In genomic region chr19:4061683-4062575, GRCh38 we compare ENCODE assay signal across 7 cellular contexts. TPM values are rescaled to one million over a fixed set of nuclear protein-coding genes. Genes with fewer than 3 reads are reported as not detected.
DNase-seq lines count a peak whose midpoint lies in the region; ATAC-seq and TF ChIP-seq lines count a peak whose summit lies in the region.

No MANE protein-coding gene starts in this region.

- peaks cover 9% of the 10 kb centered on the region for H3K36me3 Mint-ChIP-seq in activated T-helper 1 cell treated with anti-CD3 and anti-CD28 coated beads, Interleukin-12 subunit alpha, Interleukin-12 subunit beta, Interleukin-2, Interleukin-4 antibody, amounts not matched to agents 30 ng/mL and 10 ng/mL and 1 ng/mL, durations not matched to agents 14 hours and 24 hours and 36 hours (ENCODE audit: low read depth)
- H3K36me3 Mint-ChIP-seq in immature natural killer cell = peaks cover 0 to 3% (median 0%) of the 10 kb centered on the region in 3 donors

- H3K9ac ChIP-seq in subcutaneous abdominal adipose tissue (ENCODE audit: low read length in 5 of 5) = peak overlapping the region; percentile 44 to 91 (median 78)

- H3K9me3 Mint-ChIP-seq in activated T-helper 1 cell treated with anti-CD3 and anti-CD28 coated beads, Interleukin-12 subunit alpha, Interleukin-12 subunit beta, Interleukin-2, Interleukin-4 antibody, amounts not matched to agents 30 ng/mL and 10 ng/mL and 1 ng/mL, durations not matched to agents 14 hours and 24 hours and 36 hours = no peaks in the 10 kb centered on the region
- H3K9me3 Mint-ChIP-seq in immature natural killer cell = no peaks in the 10 kb centered on the region

- intact Hi-C loops in activated T-helper 1 cell treated with anti-CD3 and anti-CD28 coated beads, Interleukin-12 subunit alpha, Interleukin-12 subunit beta, Interleukin-2, Interleukin-4 antibody, amounts not matched to agents 30 ng/mL and 10 ng/mL and 1 ng/mL, durations not matched to agents 14 hours and 24 hours and 36 hours (cut with micrococcal nuclease) = no loop called here

- no peaks in the 10 kb centered on the region for H3K9me3 ChIP-seq in subcutaneous abdominal adipose tissue (ENCODE audit: control insufficient read depth in 5 of 5, low read length in 5 of 5)

- H3K4me3 ChIP-seq in HFF-Myc (replicated peaks; ENCODE audit: low read depth, low read length) (peak overlapping the region; percentile 93), subcutaneous abdominal adipose tissue (ENCODE audit: low read depth in 1 of 5, low read length in 5 of 5) (peak overlapping the region; percentile 26 to 75 (median 50))

- H3K36me3 ChIP-seq in subcutaneous abdominal adipose tissue (ENCODE audit: control insufficient read depth in 5 of 5, insufficient read depth in 5 of 5, low read length in 5 of 5) = peaks cover 0 to 9% (median 6%) of the 10 kb centered on the region in 5 donors

- no peak for ATAC-seq in GM19023 (IDR thresholded peaks at IDR 0.05; ENCODE audit: unreplicated experiment)

- peak overlapping the region; percentile 98 for H3K27ac ChIP-seq in subcutaneous abdominal adipose tissue (ENCODE audit: low read depth, low read length)

- no peaks in the 10 kb centered on the region for H3K27me3 ChIP-seq in subcutaneous abdominal adipose tissue (ENCODE audit: control insufficient read depth in 5 of 5, insufficient read depth in 4 of 5, low read length in 5 of 5)

- DNase-seq in HFF-Myc (ENCODE audit: extremely low read depth, low read depth) (no peak), immature natural killer cell (no peak), GOT3 (lab: John Stamatoyannopoulos, UW) (no peak), NCI-H1694 treated with DMSO at 0.1 percent for 48 hours (lab: John Stamatoyannopoulos, UW) (no peak)
- DNase-seq in activated T-helper 1 cell treated with anti-CD3 and anti-CD28 coated beads, Interleukin-12 subunit alpha, Interleukin-12 subunit beta, Interleukin-2, Interleukin-4 antibody, amounts not matched to agents 30 ng/mL and 10 ng/mL and 1 ng/mL, durations not matched to agents 14 hours and 24 hours and 36 hours (ENCODE audit: low spot score) = no peak

- peak overlapping the region; percentile 11 for H3K4me3 Mint-ChIP-seq in activated T-helper 1 cell treated with anti-CD3 and anti-CD28 coated beads, Interleukin-12 subunit alpha, Interleukin-12 subunit beta, Interleukin-2, Interleukin-4 antibody, amounts not matched to agents 30 ng/mL and 10 ng/mL and 1 ng/mL, durations not matched to agents 14 hours and 24 hours and 36 hours
- peak overlapping the region; percentile 7 to 91 (median 44) for H3K4me3 Mint-ChIP-seq in immature natural killer cell

- peaks cover 13 to 76% (median 72%) of the 10 kb centered on the region in 5 donors for H3K4me1 ChIP-seq in subcutaneous abdominal adipose tissue (ENCODE audit: control insufficient read depth in 5 of 5, insufficient read depth in 5 of 5, low read length in 5 of 5)

- H3K4me1 Mint-ChIP-seq in activated T-helper 1 cell treated with anti-CD3 and anti-CD28 coated beads, Interleukin-12 subunit alpha, Interleukin-12 subunit beta, Interleukin-2, Interleukin-4 antibody, amounts not matched to agents 30 ng/mL and 10 ng/mL and 1 ng/mL, durations not matched to agents 14 hours and 24 hours and 36 hours (ENCODE audit: low read depth) = no peaks in the 10 kb centered on the region
- peaks cover 28 to 53% of the 10 kb centered on the region in 2 donors for H3K4me1 Mint-ChIP-seq in immature natural killer cell

- H3K27ac Mint-ChIP-seq in activated T-helper 1 cell treated with anti-CD3 and anti-CD28 coated beads, Interleukin-12 subunit alpha, Interleukin-12 subunit beta, Interleukin-2, Interleukin-4 antibody, amounts not matched to agents 30 ng/mL and 10 ng/mL and 1 ng/mL, durations not matched to agents 14 hours and 24 hours and 36 hours = no peak overlapping the region
- peak overlapping the region in 4 of 6 donors; percentile 36 to 76 (median 64) for H3K27ac Mint-ChIP-seq in immature natural killer cell

- H3K27me3 Mint-ChIP-seq in activated T-helper 1 cell treated with anti-CD3 and anti-CD28 coated beads, Interleukin-12 subunit alpha, Interleukin-12 subunit beta, Interleukin-2, Interleukin-4 antibody, amounts not matched to agents 30 ng/mL and 10 ng/mL and 1 ng/mL, durations not matched to agents 14 hours and 24 hours and 36 hours (ENCODE audit: insufficient read depth) = no peaks in the 10 kb centered on the region
- H3K27me3 Mint-ChIP-seq in immature natural killer cell (ENCODE audit: low read depth in 3 of 3) = peaks cover 7 to 30% (median 17%) of the 10 kb centered on the region in 3 donors

- no peak for TF ChIP-seq CTCF in HFF-Myc (IDR thresholded peaks at IDR 0.05; ENCODE audit: low read depth, low read length, missing control alignments)

RNA-seq across cellular contexts. Expression of gene ZBTB7A, which starts 4.8 kb away (rescaled TPM):
- 37.1 and 41.3 TPM in 2 replicates for total RNA-seq in activated T-helper 1 cell treated with anti-CD3 and anti-CD28 coated beads, Interleukin-12 subunit alpha, Interleukin-12 subunit beta, Interleukin-2, Interleukin-4 antibody, amounts not matched to agents 30 ng/mL and 10 ng/mL and 1 ng/mL, durations not matched to agents 14 hours and 24 hours and 36 hours
- 10 to 100 TPM; 10.2 to 62.3 (median 29.0) TPM for polyA plus RNA-seq in immature natural killer cell

RNA-seq across cellular contexts. Expression of gene PIAS4, which starts 54.4 kb away (rescaled TPM):
- total RNA-seq in activated T-helper 1 cell treated with anti-CD3 and anti-CD28 coated beads, Interleukin-12 subunit alpha, Interleukin-12 subunit beta, Interleukin-2, Interleukin-4 antibody, amounts not matched to agents 30 ng/mL and 10 ng/mL and 1 ng/mL, durations not matched to agents 14 hours and 24 hours and 36 hours = 37.6 and 41.0 TPM in 2 replicates
- 1 to 10 TPM; 6.1 to 8.5 (median 7.3) TPM for polyA plus RNA-seq in immature natural killer cell
